1 cellular context compared by ENCODE assay signal in the genomic region with DNA sequence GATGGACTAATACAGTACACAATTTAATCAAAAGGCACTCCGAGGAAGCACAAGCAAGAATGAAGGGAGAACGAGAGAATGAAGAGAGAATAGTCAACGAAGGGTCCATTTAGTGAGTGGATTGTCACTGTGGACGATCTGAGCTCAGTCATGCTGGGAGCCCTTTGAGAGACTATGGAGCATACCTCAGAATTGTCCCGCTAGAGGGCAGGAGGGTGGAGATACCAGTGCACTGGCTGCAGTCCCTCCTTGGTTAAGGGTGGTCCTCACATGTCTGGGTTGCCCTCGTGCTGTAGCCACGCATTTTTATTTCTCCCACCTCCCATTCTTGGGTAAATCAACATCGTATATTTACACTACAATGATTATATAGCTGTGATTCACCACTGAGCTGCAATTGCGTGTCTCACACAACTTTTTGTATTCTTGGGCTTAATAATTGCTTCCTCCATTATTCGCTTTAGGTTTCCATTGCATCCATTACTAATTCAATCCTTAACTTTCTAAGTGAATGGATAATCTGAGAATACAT.
TF ChIP-seq lines count a peak whose summit lies in the region.

No MANE protein-coding gene starts in this region.

TF ChIP-seq in SK-N-SH treated with all-trans-retinoic acid at 6 μM for 48 hours, 23 proteins besides CTCF, POLR2A, EP300 and RAD21 (continued from another document):
- TF ChIP-seq CREB5 (CRISPR knock-in tag; IDR thresholded peaks at IDR 0.05; ENCODE audit: low read depth) (no peak), ESRRG (CRISPR knock-in tag; IDR thresholded peaks at IDR 0.05) (no peak), ZC3H10 (CRISPR knock-in tag; IDR thresholded peaks at IDR 0.05) (no peak), ZNF70 (CRISPR knock-in tag; IDR thresholded peaks at IDR 0.05) (no peak), ZFP30 (CRISPR knock-in tag; IDR thresholded peaks at IDR 0.05) (no peak), TOX (CRISPR knock-in tag; IDR thresholded peaks at IDR 0.05; ENCODE audit: borderline replicate concordance) (no peak)
TF ChIP-seq in SK-N-SH treated with all-trans-retinoic acid at 6 μM for 48 hours: peak in this region for 0.
